In genomic region chr11:63884191-63884590, GRCh38 we compare ENCODE assay signal across 2 cellular contexts.
TF ChIP-seq lines count a peak whose summit lies in the region.

No MANE protein-coding gene starts in this region.

TF ChIP-seq in endothelial cell of umbilical vein, 7 proteins besides CTCF, POLR2A, EP300 and RAD21:
- TF ChIP-seq GATA2 (IDR thresholded peaks at IDR 0.05; ENCODE audit: insufficient read depth, insufficient read length, low read depth, low read length) (no peak), MYC (IDR thresholded peaks at IDR 0.05; ENCODE audit: low read depth, low read length) (no peak), MAX (IDR thresholded peaks at IDR 0.05; ENCODE audit: insufficient read depth, insufficient read length) (no peak), POLR2AphosphoS5 (IDR thresholded peaks at IDR 0.05; ENCODE audit: insufficient read depth, low read depth, low read length) (no peak), JUN (IDR thresholded peaks at IDR 0.05; ENCODE audit: borderline replicate concordance, insufficient read depth, insufficient read length, low read depth) (no peak), FOS (IDR thresholded peaks at IDR 0.05; ENCODE audit: borderline replicate concordance, insufficient read depth, low read length) (no peak), EZH2 (IDR thresholded peaks at IDR 0.05; ENCODE audit: borderline replicate concordance, low read depth, low read length, severe bottlenecking) (no peak)

TF ChIP-seq in SK-N-SH, 30 proteins besides CTCF, POLR2A, EP300 and RAD21:
- no peak for TF ChIP-seq IRF3 (IDR thresholded peaks at IDR 0.05; ENCODE audit: low read depth, low read length)
